ENCODE assay signal across 7 cellular contexts in genomic region chr17:38099262-38099661, GRCh38. TPM values are rescaled to one million over a fixed set of nuclear protein-coding genes. Genes with fewer than 3 reads are reported as not detected.
"Had no signal": no experiment of that assay in that cellular context is flagged by ENCODE, and none has a peak within 500 bp of the region (broad histone marks: within the 10 kb centered on the region; RNA-seq: fewer than 3 reads in every experiment).

No MANE protein-coding gene starts in this region.

RNA-seq across cellular contexts. Expression of gene TBC1D3E, which starts 28.5 kb away (rescaled TPM):
- total RNA-seq: LHCN-M2, NCI-H460, OCI-LY7, Peyer's patch, Right ventricle myocardium inferior, SJCRH30, SK-MEL-5 had no signal

RNA-seq across cellular contexts. Expression of gene TBC1D3C, which starts 30.8 kb away (rescaled TPM):
- total RNA-seq: NCI-H460, OCI-LY7, Right ventricle myocardium inferior, SK-MEL-5 had no signal
